ENCODE assay signal across 1 cellular context in genomic region chr15:63157066-63157890, GRCh38.
A peak's percentile ranks its signal among the peaks of the same experiment; 100 is the strongest.
TF ChIP-seq lines count a peak whose summit lies in the region.

RPS27L (minus strand) TSS chr15:63157477; CDS start chr15:63157405, 72 bp downstream.

TF ChIP-seq in K562, 482 proteins besides CTCF, POLR2A, EP300 and RAD21 (continued from another document and continues in another):
- no peak for TF ChIP-seq ATF1 (CRISPR knock-in tag; IDR thresholded peaks at IDR 0.05)
- peak; percentile 70; the same call in 1 of the 2 replicates for TF ChIP-seq ATF1 (tag; IDR thresholded peaks at IDR 0.05)
- peak; percentile 78; the same call in 1 of the 2 replicates for TF ChIP-seq CREB3L1 (IDR thresholded peaks at IDR 0.05; ENCODE audit: borderline replicate concordance, low read depth)
- no peak for TF ChIP-seq FOXA1 (IDR thresholded peaks at IDR 0.05; ENCODE audit: borderline replicate concordance)
- TF ChIP-seq ZNF133 (CRISPR knock-in tag; IDR thresholded peaks at IDR 0.05) = no peak
- peak; percentile 90 for TF ChIP-seq GABPA (tag; conservative IDR thresholded peaks at IDR 0.05; ENCODE audit: low read depth)
- TF ChIP-seq RBM34 (IDR thresholded peaks at IDR 0.05; ENCODE audit: borderline replicate concordance, insufficient read depth, low read length) = no peak
- no peak for TF ChIP-seq RBM17 (IDR thresholded peaks at IDR 0.05; ENCODE audit: borderline replicate concordance, low read depth, low read length)
- peak; percentile 15 for TF ChIP-seq NFIC (IDR thresholded peaks at IDR 0.05)
- TF ChIP-seq SLC30A9 (CRISPR knock-in tag; IDR thresholded peaks at IDR 0.05) = no peak
- no peak; the same call in 1 of the 2 replicates for TF ChIP-seq ZKSCAN8 (CRISPR knock-in tag; IDR thresholded peaks at IDR 0.05)
- TF ChIP-seq GTF3C2 (IDR thresholded peaks at IDR 0.05; ENCODE audit: borderline replicate concordance, extremely low read depth, insufficient read length) = no peak
- peak; percentile 41; the same call in 1 of the 2 replicates for TF ChIP-seq C11orf30 (IDR thresholded peaks at IDR 0.05; ENCODE audit: low read depth)
- no peak for TF ChIP-seq SMARCB1 (IDR thresholded peaks at IDR 0.05; ENCODE audit: insufficient read length, low read depth)
- TF ChIP-seq RHOXF2B (CRISPR knock-in tag; conservative IDR thresholded peaks at IDR 0.05) = no peak
- no peak for TF ChIP-seq SRSF1 (IDR thresholded peaks at IDR 0.05; ENCODE audit: low read depth, low read length)
- TF ChIP-seq ZKSCAN3 (CRISPR knock-in tag; IDR thresholded peaks at IDR 0.05) = no peak
- TF ChIP-seq ZNF239 (CRISPR knock-in tag; IDR thresholded peaks at IDR 0.05) = no peak
- TF ChIP-seq SMAD3 (CRISPR knock-in tag; conservative IDR thresholded peaks at IDR 0.05) = no peak; the same call in 1 of the 2 replicates
- TF ChIP-seq HNRNPL (IDR thresholded peaks at IDR 0.05; ENCODE audit: low read depth, low read length) = no peak
- TF ChIP-seq NEUROD1 (IDR thresholded peaks at IDR 0.05; ENCODE audit: borderline replicate concordance, low read depth, low read length, partially characterized antibody) = peak; percentile 26
- no peak for TF ChIP-seq ZNF23 (CRISPR knock-in tag; IDR thresholded peaks at IDR 0.05)
- TF ChIP-seq ARID2 (IDR thresholded peaks at IDR 0.05) = no peak
- no peak for TF ChIP-seq SMC3 (conservative IDR thresholded peaks at IDR 0.05; ENCODE audit: insufficient read depth, low read depth, low read length)
- TF ChIP-seq TCFL5 (CRISPR knock-in tag; conservative IDR thresholded peaks at IDR 0.05) = no peak
- 0 out of 4 replicates have a peak, but pooled peaks of 1 of the 2 experiments have one; percentile 15 for TF ChIP-seq TEAD1 (CRISPR knock-in tag; IDR thresholded peaks at IDR 0.05)
- no peak for TF ChIP-seq XRCC4 (IDR thresholded peaks at IDR 0.05; ENCODE audit: extremely low read depth, insufficient read depth, insufficient read length)
- no peak for TF ChIP-seq PHB2 (IDR thresholded peaks at IDR 0.05; ENCODE audit: low read depth)
- peak; percentile 54; the same call in 1 of the 2 replicates for TF ChIP-seq SOX6 (IDR thresholded peaks at IDR 0.05)
- 0 out of 4 replicates have a peak, but pooled peaks of 1 of the 2 experiments have one; percentile 47 for TF ChIP-seq ZMIZ1 (IDR thresholded peaks at IDR 0.05; ENCODE audit: low read depth in 2 of 2, low read length in 2 of 2)
- TF ChIP-seq ZNF347 (CRISPR knock-in tag; IDR thresholded peaks at IDR 0.05; ENCODE audit: low read depth) = no peak
- peak; percentile 97 for TF ChIP-seq GTF2E2 (tag; IDR thresholded peaks at IDR 0.05)
- TF ChIP-seq ZBTB5 (IDR thresholded peaks at IDR 0.05) = no peak
- TF ChIP-seq ZNF280A (IDR thresholded peaks at IDR 0.05; ENCODE audit: low read depth, partially characterized antibody) = no peak
- no peak for TF ChIP-seq RFX7 (CRISPR knock-in tag; IDR thresholded peaks at IDR 0.05)
- peak; percentile 94 for TF ChIP-seq HDAC2 (IDR thresholded peaks at IDR 0.05)
- no peak for TF ChIP-seq HDAC3 (IDR thresholded peaks at IDR 0.05; ENCODE audit: borderline replicate concordance, partially characterized antibody)
- TF ChIP-seq ELF2 (CRISPR knock-in tag; IDR thresholded peaks at IDR 0.05) = peak; percentile 95
- TF ChIP-seq BHLHE40 (IDR thresholded peaks at IDR 0.05; ENCODE audit: low read length) = peak; percentile 40; the same call in 1 of the 2 replicates
- TF ChIP-seq ZNF253 (CRISPR knock-in tag; conservative IDR thresholded peaks at IDR 0.05) = no peak
- no peak for TF ChIP-seq ZFP36 (IDR thresholded peaks at IDR 0.05; ENCODE audit: low read depth, low read length, partially characterized antibody)
- no peak for TF ChIP-seq ELK3 (CRISPR knock-in tag; IDR thresholded peaks at IDR 0.05)
- TF ChIP-seq ZNF79 (CRISPR knock-in tag; IDR thresholded peaks at IDR 0.05; ENCODE audit: low read depth) = no peak
- TF ChIP-seq ZNF408 (CRISPR knock-in tag; IDR thresholded peaks at IDR 0.05; ENCODE audit: low read depth) = no peak
- TF ChIP-seq CBX5 (IDR thresholded peaks at IDR 0.05; ENCODE audit: borderline replicate concordance, low read depth) = no peak
- no peak for TF ChIP-seq ZNF184 (CRISPR knock-in tag; IDR thresholded peaks at IDR 0.05)
- TF ChIP-seq LCOR (CRISPR knock-in tag; IDR thresholded peaks at IDR 0.05) = 0 out of 2 replicates have a peak, but pooled peaks have one; percentile 19
- TF ChIP-seq POLR2G (IDR thresholded peaks at IDR 0.05; ENCODE audit: low read depth, low read length) = peak; percentile 98
- peak; percentile 69; the same call in 1 of the 2 replicates for TF ChIP-seq NR1H2 (CRISPR knock-in tag; IDR thresholded peaks at IDR 0.05)
- TF ChIP-seq RCOR1 (IDR thresholded peaks at IDR 0.05; ENCODE audit: borderline replicate concordance in 1 of 2, low read depth in 2 of 2, low read length in 2 of 2) = peak in 1 of 2 experiments; percentile 56; a peak in 1 of 4 replicates
- TF ChIP-seq ZSCAN29 (IDR thresholded peaks at IDR 0.05) = peak; percentile 9; the same call in 1 of the 2 replicates
- TF ChIP-seq TCF15 (CRISPR knock-in tag; IDR thresholded peaks at IDR 0.05) = 0 out of 2 replicates have a peak, but pooled peaks have one; percentile 23
- TF ChIP-seq ZNF282 (CRISPR knock-in tag; IDR thresholded peaks at IDR 0.05) = no peak
- no peak for TF ChIP-seq ZNF280B (CRISPR knock-in tag; IDR thresholded peaks at IDR 0.05)
- TF ChIP-seq DIDO1 (tag; IDR thresholded peaks at IDR 0.05; ENCODE audit: low read depth) = no peak
- 0 out of 2 replicates have a peak, but pooled peaks have one; percentile 17 for TF ChIP-seq ZNF232 (CRISPR knock-in tag; IDR thresholded peaks at IDR 0.05)
- TF ChIP-seq HMG20B (CRISPR knock-in tag; IDR thresholded peaks at IDR 0.05) = no peak
- no peak for TF ChIP-seq HLTF (IDR thresholded peaks at IDR 0.05)
- no peak for TF ChIP-seq ZBTB8A (IDR thresholded peaks at IDR 0.05; ENCODE audit: partially characterized antibody)
- no peak for TF ChIP-seq BRD9 (IDR thresholded peaks at IDR 0.05; ENCODE audit: low read depth, partially characterized antibody)
- no peak for TF ChIP-seq HNRNPH1 (optimal IDR thresholded peaks at IDR 0.05; ENCODE audit: low read depth, low read length)
- no peak for TF ChIP-seq ZNF354B (CRISPR knock-in tag; IDR thresholded peaks at IDR 0.05)
- TF ChIP-seq PURB (CRISPR knock-in tag; IDR thresholded peaks at IDR 0.05; ENCODE audit: low read depth) = no peak
- TF ChIP-seq POLR3A (IDR thresholded peaks at IDR 0.05; ENCODE audit: borderline replicate concordance, extremely low read depth, insufficient read depth, insufficient read length) = no peak
- TF ChIP-seq BRF1 (IDR thresholded peaks at IDR 0.05; ENCODE audit: borderline replicate concordance, extremely low read depth, insufficient read length) = no peak
